ENCODE assay signal across 9 cellular contexts in genomic region chr11:112961751-112962747, GRCh38. TPM values are rescaled to one million over a fixed set of nuclear protein-coding genes. Genes with fewer than 3 reads are reported as not detected.
DNase-seq lines count a peak whose midpoint lies in the region; ATAC-seq and TF ChIP-seq lines count a peak whose summit lies in the region.
"Had no signal": no experiment of that assay in that cellular context is flagged by ENCODE, and none has a peak within 500 bp of the region (broad histone marks: within the 10 kb centered on the region; RNA-seq: fewer than 3 reads in every experiment).

No MANE protein-coding gene starts in this region.

- no peak overlapping the region for H3K9ac ChIP-seq in KMS-11

- TF ChIP-seq CTCF in Caco-2 (IDR thresholded peaks at IDR 0.05; ENCODE audit: insufficient read depth in 1 of 2, low read depth in 1 of 2, low read length in 1 of 2, severe bottlenecking in 1 of 2, unreplicated experiment in 1 of 2) (no peak), KMS-11 (conservative IDR thresholded peaks at IDR 0.05; ENCODE audit: low read depth, low read length) (no peak), WTC11 (IDR thresholded peaks at IDR 0.05) (no peak), foreskin keratinocyte (conservative IDR thresholded peaks at IDR 0.05) (no peak), neural crest cell (conservative IDR thresholded peaks at IDR 0.05) (no peak)

- POLR2A ChIA-PET in Caco-2 (lab: Charles Lee) (no interaction called here), WTC11 (lab: Charles Lee) (no interaction called here)

- no peaks in the 10 kb centered on the region for H4K20me1 ChIP-seq in KMS-11 (ENCODE audit: insufficient read depth)

- peaks cover 4% of the 10 kb centered on the region for H3K4me1 Mint-ChIP-seq in Caco-2 (ENCODE audit: low read depth, unreplicated experiment)
- peaks cover 13% of the 10 kb centered on the region for H3K4me1 Mint-ChIP-seq in WTC11
- peaks cover 22% of the 10 kb centered on the region for H3K4me1 Mint-ChIP-seq in neural crest cell

- H2AFZ ChIP-seq in KMS-11 (ENCODE audit: low read depth), result peak overlapping the region; percentile 73

- no peaks in the 10 kb centered on the region for H3K79me2 ChIP-seq in KMS-11 (ENCODE audit: insufficient read depth, low read depth)

- H3K27me3 Mint-ChIP-seq in Caco-2 (ENCODE audit: insufficient read depth, unreplicated experiment) (peaks cover 47% of the 10 kb centered on the region), WTC11 (ENCODE audit: low read depth) (peaks cover 62% of the 10 kb centered on the region), neural crest cell (ENCODE audit: low read depth) (peaks cover 18% of the 10 kb centered on the region)

- no peaks in the 10 kb centered on the region for H3K9me3 ChIP-seq in Caco-2

- H3K4me1 ChIP-seq in Caco-2 (0 out of 2 replicates have a peak, but pooled peaks cover 5% of the 10 kb centered on the region), KMS-11 (ENCODE audit: low read depth, poor library complexity, severe bottlenecking) (no peaks in the 10 kb centered on the region), foreskin keratinocyte (no peaks in the 10 kb centered on the region)

- CTCF ChIA-PET in Caco-2 (lab: Charles Lee) (no interaction called here), WTC11 (lab: Charles Lee) (interaction anchor here (0.6 to 1.6 kb wide), 12 partner anchors 66 to 374 kb away, joined by 3 to 9 read pairs (median 4); no protein-coding TSS in a partner anchor)

- H3K4me3 Mint-ChIP-seq in Caco-2 (ENCODE audit: unreplicated experiment) (peak overlapping the region; percentile 74), WTC11 (peak overlapping the region; percentile 92), neural crest cell (peak overlapping the region; percentile 100)

- H3K4me3 ChIP-seq in Caco-2 (ENCODE audit: low read depth, low read length) (peak overlapping the region; percentile 36), KMS-11 (IDR thresholded peaks at IDR 0.05; ENCODE audit: insufficient read depth, low read depth, low read length) (no peak overlapping the region)
- H3K4me3 ChIP-seq: K562 had no signal

- H3K27ac ChIP-seq in KMS-11, result no peak overlapping the region
- no peak overlapping the region for H3K27ac ChIP-seq in foreskin keratinocyte

- peak; percentile 31 for ATAC-seq in WTC11
- ATAC-seq in foreskin keratinocyte, result peak; percentile 7
- no peak for ATAC-seq in HG02938 (IDR thresholded peaks at IDR 0.05; ENCODE audit: unreplicated experiment)
- no peak for ATAC-seq in GM18873 (IDR thresholded peaks at IDR 0.05; ENCODE audit: low FRiP score, unreplicated experiment)
- ATAC-seq in HG02678 (IDR thresholded peaks at IDR 0.05; ENCODE audit: unreplicated experiment), result no peak

- DNase-seq in Caco-2 (peak in 1 of 2 experiments; percentile 9), WTC11 (ENCODE audit: low spot score) (peak; percentile 31), foreskin keratinocyte (no peak), neural crest cell (ENCODE audit: low read depth, low spot score) (peak; percentile 51)

- H3K4me2 ChIP-seq in KMS-11, result peak overlapping the region; percentile 68

- H3K27me3 ChIP-seq in Caco-2 (replicated peaks; ENCODE audit: control insufficient read depth, insufficient read depth, low read length), result peaks cover 2% of the 10 kb centered on the region
- no peaks in the 10 kb centered on the region for H3K27me3 ChIP-seq in KMS-11 (ENCODE audit: insufficient read depth, low read depth)
- H3K27me3 ChIP-seq in foreskin keratinocyte, result peaks cover 97% of the 10 kb centered on the region

- no TSS peak for BruUV-seq in Caco-2 (replicated peaks; lab: Mats Ljungman, UMichigan)

- H3K36me3 ChIP-seq in Caco-2 (ENCODE audit: control insufficient read depth, insufficient read depth, low read length) (no peaks in the 10 kb centered on the region), KMS-11 (ENCODE audit: insufficient read depth) (no peaks in the 10 kb centered on the region)

- H3K27ac Mint-ChIP-seq in Caco-2 (ENCODE audit: unreplicated experiment), result no peak overlapping the region
- H3K27ac Mint-ChIP-seq in WTC11, result no peak overlapping the region
- H3K27ac Mint-ChIP-seq in neural crest cell (ENCODE audit: unreplicated experiment), result peak overlapping the region; percentile 95

- H3K9me3 Mint-ChIP-seq in Caco-2 (ENCODE audit: unreplicated experiment) (no peaks in the 10 kb centered on the region), WTC11 (no peaks in the 10 kb centered on the region), neural crest cell (no peaks in the 10 kb centered on the region)

- no peaks in the 10 kb centered on the region for H3K36me3 Mint-ChIP-seq in Caco-2 (ENCODE audit: insufficient read depth, unreplicated experiment)
- H3K36me3 Mint-ChIP-seq in WTC11, result no peaks in the 10 kb centered on the region
- no peaks in the 10 kb centered on the region for H3K36me3 Mint-ChIP-seq in neural crest cell (ENCODE audit: low read depth)

- intact Hi-C loops in Caco-2 (cut with micrococcal nuclease; ENCODE audit: unreplicated experiment), result loop anchor here (1.0 to 10.0 kb wide), 2 partner anchors 350 to 367 kb away; no protein-coding TSS in a partner anchor

TF ChIP-seq in WTC11, 78 proteins besides CTCF, POLR2A, EP300 and RAD21:
- TF ChIP-seq TP53 (CRISPR knock-in tag; IDR thresholded peaks at IDR 0.05) (0 out of 2 replicates have a peak, but pooled peaks have one; percentile 6), KAT7 (CRISPR knock-in tag; IDR thresholded peaks at IDR 0.05; ENCODE audit: borderline replicate concordance) (0 out of 2 replicates have a peak, but pooled peaks have one; percentile 73), PRDM15 (CRISPR knock-in tag; IDR thresholded peaks at IDR 0.05) (peak; percentile 45; the same call in 1 of the 2 replicates), E2F4 (CRISPR knock-in tag; IDR thresholded peaks at IDR 0.05; ENCODE audit: borderline replicate concordance, low read depth) (no peak), SOX15 (CRISPR knock-in tag; IDR thresholded peaks at IDR 0.05) (no peak), ETV6 (CRISPR knock-in tag; IDR thresholded peaks at IDR 0.05) (no peak), ZBTB43 (CRISPR knock-in tag; IDR thresholded peaks at IDR 0.05) (peak; percentile 78; the same call in 1 of the 2 replicates), ATF2 (CRISPR knock-in tag; IDR thresholded peaks at IDR 0.05; ENCODE audit: borderline replicate concordance, low read depth) (no peak)

RNA-seq across cellular contexts. Expression of gene NCAM1, which starts 0.8 kb away (rescaled TPM):
- total RNA-seq in Caco-2 (2022) (0.95 and 1.1 TPM in 2 replicates), WTC11 (2021) (5.4 to 5.9 TPM (median 5.5 TPM) in 3 replicates), foreskin keratinocyte (0.14 and 0.24 TPM in 2 replicates), neural crest cell (76.7 and 85.2 TPM in 2 replicates)
- 0.02 and 0.03 TPM in 2 replicates for polyA plus RNA-seq in foreskin keratinocyte

Comparison
In these comparisons a context has a peak if more than half of its experiments do, and no peak if none do; other contexts are left out.
1. DNase-seq: peak in WTC11 (single experiment) and neural crest cell (single experiment); none in foreskin keratinocyte (0 of 2).
2. ATAC-seq: peak in WTC11 (single experiment) and foreskin keratinocyte (single experiment); none in HG02938 (single experiment), GM18873 (single experiment) and HG02678 (single experiment).
3. RNA of gene NCAM1, which starts 0.8 kb away (total RNA-seq): 76.7 to 85.2 TPM in neural crest cell; 5.4 to 5.9 TPM in WTC11, 0.95 to 1.1 TPM in Caco-2 and 0.14 to 0.24 TPM in foreskin keratinocyte; every median in the first group is over 10 times any median in the second.
4. Peak in every context shown above with its lines, with median percentiles within 50 percentile points of each other: H3K4me3 Mint-ChIP-seq.